Comparison of ENCODE assay signal across 8 cellular contexts in the genomic region with DNA sequence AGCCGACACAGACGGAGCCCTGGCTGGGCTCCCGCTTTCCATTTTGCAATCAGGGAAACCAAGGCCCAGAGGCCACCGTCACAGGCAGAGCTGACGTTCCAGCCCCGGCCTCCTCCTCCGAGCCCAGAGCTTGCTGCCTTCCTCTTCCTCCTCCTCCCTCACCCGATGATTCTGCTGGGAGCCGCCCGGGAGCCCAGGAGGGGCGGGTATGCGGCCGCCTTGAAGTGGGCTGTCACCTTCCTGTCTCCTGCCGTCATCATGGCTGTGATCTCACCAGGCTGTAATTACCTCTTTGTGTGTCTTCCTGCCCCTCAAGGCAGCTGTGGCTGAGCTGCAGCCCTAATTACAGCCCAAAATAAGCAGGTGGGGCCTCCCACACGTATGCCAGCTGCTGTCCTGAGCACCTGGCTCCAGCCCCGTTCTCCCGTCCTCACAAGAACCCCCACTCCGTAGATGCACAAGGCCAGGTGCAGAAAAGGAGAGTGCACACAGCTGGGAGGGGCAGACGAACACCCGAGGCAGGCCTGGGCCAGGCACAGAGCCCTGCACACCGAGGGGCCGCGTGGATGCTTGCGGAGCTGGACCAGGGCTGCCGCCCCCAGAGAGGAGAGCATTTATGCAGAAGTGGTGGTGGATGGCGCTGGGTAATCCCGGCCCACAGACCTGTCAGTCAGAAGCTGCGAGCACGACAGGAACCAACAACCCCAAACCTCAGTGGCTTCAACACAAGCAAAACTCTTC. TPM values are rescaled to one million over a fixed set of nuclear protein-coding genes. Genes with fewer than 3 reads are reported as not detected.
A peak's percentile ranks its signal among the peaks of the same experiment; 100 is the strongest.
DNase-seq lines count a peak whose midpoint lies in the region; ATAC-seq and TF ChIP-seq lines count a peak whose summit lies in the region.

No MANE protein-coding gene starts in this region.

- H3K27ac ChIP-seq in neuronal stem cell (replicated peaks; ENCODE audit: low read length) (peak overlapping the region; percentile 73), upper lobe of left lung (peak overlapping the region; percentile 70 to 84 (median 78))

- H3K27me3 Mint-ChIP-seq in effector memory CD8-positive, alpha-beta T cell: no peaks in the 10 kb centered on the region

- H3K4me1 ChIP-seq in neuronal stem cell (ENCODE audit: control insufficient read depth in 2 of 2, insufficient read depth in 1 of 2, low read depth in 1 of 2, low read length in 2 of 2): peaks cover 18 to 24% of the 10 kb centered on the region in 2 donors
- peaks cover 32 to 54% (median 38%) of the 10 kb centered on the region in 4 donors for H3K4me1 ChIP-seq in upper lobe of left lung

- H3K18ac ChIP-seq in neuronal stem cell (ENCODE audit: low read length): peak overlapping the region; percentile 86

- TF ChIP-seq POLR2A in upper lobe of left lung (IDR thresholded peaks at IDR 0.05): peak in 1 of 4 donors; percentile 20

- H3K36me3 ChIP-seq in GM06990 (ENCODE audit: control insufficient read depth, insufficient read depth, low read length) (no peaks in the 10 kb centered on the region; the same call in 1 of the 2 replicates), neuronal stem cell (replicated peaks in 1 of 2; ENCODE audit: control insufficient read depth in 2 of 2, insufficient read depth in 2 of 2, low read length in 2 of 2) (peaks cover 11 to 18% of the 10 kb centered on the region in 2 donors), upper lobe of left lung (peaks cover 0 to 7% (median 2%) of the 10 kb centered on the region in 4 donors)

- peak overlapping the region; percentile 61 for H3K23ac ChIP-seq in neuronal stem cell (ENCODE audit: low read depth, low read length, poor library complexity)

- H2BK5ac ChIP-seq in neuronal stem cell (ENCODE audit: low read length): peak overlapping the region; percentile 26

- no peak for TF ChIP-seq EP300 in upper lobe of left lung (IDR thresholded peaks at IDR 0.05)

- peaks cover 13% of the 10 kb centered on the region for H3K79me1 ChIP-seq in neuronal stem cell (ENCODE audit: low read depth, low read length)

- H2BK12ac ChIP-seq in neuronal stem cell (ENCODE audit: low read length): peak overlapping the region; percentile 24

- WGBS in neuronal stem cell (ENCODE audit: extremely low coverage in 2 of 2, insufficient read length in 2 of 2, insufficient replicate concordance in 1 of 2), 2 donors: no CpG with 5 or more reads among the region's 29 CpGs
- 32 to 50% methylated on average over 18 to 29 of the region's 29 CpGs for WGBS in upper lobe of left lung, 2 donors

- H3K14ac ChIP-seq in neuronal stem cell (ENCODE audit: low read length): no peak overlapping the region

- H3K9me3 ChIP-seq in neuronal stem cell (replicated peaks in 1 of 2; ENCODE audit: control insufficient read depth in 2 of 2, insufficient read depth in 1 of 2, low read depth in 1 of 2, low read length in 2 of 2): peaks cover 0 to 8% of the 10 kb centered on the region in 2 donors
- H3K9me3 ChIP-seq in upper lobe of left lung: no peaks in the 10 kb centered on the region

- H3K4me3 ChIP-seq in GM06990 (replicated peaks; ENCODE audit: low read depth, low read length) (peak overlapping the region; percentile 28; the same call in 1 of the 2 replicates), neuronal stem cell (ENCODE audit: low read length in 2 of 2) (no peak overlapping the region), upper lobe of left lung (peak overlapping the region in 3 of 4 donors; percentile 19 to 35 (median 34))

- DNase-seq in GM06990 (ENCODE audit: extremely low read depth, insufficient read length) (peak; percentile 72), NCI-H2227 (lab: John Stamatoyannopoulos, UW; ENCODE audit: unreplicated experiment) (peak; percentile 91), neuronal stem cell (ENCODE audit: low spot score) (no peak), upper lobe of left lung (peak; percentile 46 to 82), NCI-H446 (lab: John Stamatoyannopoulos, UW) (no peak), HuH-7 (ENCODE audit: low spot score) (no peak)
- peak; percentile 65 to 84 for DNase-seq in activated CD8-positive, alpha-beta memory T cell treated with anti-CD3 and anti-CD28 coated beads for 1 hour (ENCODE audit: extremely low read depth in 1 of 2, low read depth in 1 of 2)
- peak; percentile 85 to 89 (median 85) for DNase-seq in effector memory CD8-positive, alpha-beta T cell

- no peak overlapping the region for H3K9ac ChIP-seq in neuronal stem cell (ENCODE audit: low read depth, low read length, poor library complexity)

- H2BK15ac ChIP-seq in neuronal stem cell (ENCODE audit: low read length): no peak overlapping the region

- H2AFZ ChIP-seq in neuronal stem cell (ENCODE audit: low read length): no peak overlapping the region

- no peak overlapping the region for H2BK120ac ChIP-seq in neuronal stem cell (ENCODE audit: low read depth, low read length)

- no peak overlapping the region for H4K8ac ChIP-seq in neuronal stem cell (ENCODE audit: low read depth, low read length)

- H2AK5ac ChIP-seq in neuronal stem cell (ENCODE audit: low read depth, low read length): peak overlapping the region; percentile 10

- H3K36me3 Mint-ChIP-seq in effector memory CD8-positive, alpha-beta T cell (ENCODE audit: insufficient read depth): peaks cover 36% of the 10 kb centered on the region

- peak overlapping the region; percentile 38 for H3K4me2 ChIP-seq in neuronal stem cell (ENCODE audit: insufficient read depth, low read length, poor library complexity, severe bottlenecking)

- H3K27me3 ChIP-seq in GM06990 (replicated peaks; ENCODE audit: control insufficient read depth, insufficient read depth, low read length) (no peaks in the 10 kb centered on the region), neuronal stem cell (ENCODE audit: control insufficient read depth in 3 of 3, insufficient read depth in 3 of 3, low read depth in 1 of 3, low read length in 3 of 3) (peaks cover 0 to 2% (median 0%) of the 10 kb centered on the region in 3 experiments), upper lobe of left lung (no peaks in the 10 kb centered on the region)

- peak overlapping the region; percentile 97 to 99 for H3K27ac Mint-ChIP-seq in effector memory CD8-positive, alpha-beta T cell

- peaks cover 29 to 40% of the 10 kb centered on the region in 2 donors for H3K4me1 Mint-ChIP-seq in effector memory CD8-positive, alpha-beta T cell (ENCODE audit: low read depth in 2 of 2)

- no peak overlapping the region for H4K91ac ChIP-seq in neuronal stem cell (ENCODE audit: low read depth, low read length, poor library complexity)

- peak overlapping the region; percentile 89 for H3K4me3 Mint-ChIP-seq in effector memory CD8-positive, alpha-beta T cell

- no peaks in the 10 kb centered on the region for H3K9me3 Mint-ChIP-seq in effector memory CD8-positive, alpha-beta T cell

- H3K4ac ChIP-seq in neuronal stem cell (ENCODE audit: low read length): no peak overlapping the region

- ATAC-seq in effector memory CD8-positive, alpha-beta T cell (replicated peaks): peak; percentile 62
- no peak for ATAC-seq in upper lobe of left lung (ENCODE audit: low FRiP score in 2 of 2)

- no peak for TF ChIP-seq CTCF in GM06990 (IDR thresholded peaks at IDR 0.05; ENCODE audit: insufficient read depth, low read length, poor library complexity, severe bottlenecking)
- TF ChIP-seq CTCF in upper lobe of left lung (IDR thresholded peaks at IDR 0.05): no peak

RNA-seq across cellular contexts. Expression of a gene that starts 4.0 kb away (rescaled TPM):
- 6.3 TPM for polyA plus RNA-seq in neuronal stem cell (2013, experiment 1 of 2)
- 6.2 TPM for polyA plus RNA-seq in neuronal stem cell (2013, experiment 2 of 2)
- 10 to 100 TPM; 30.9 to 67.1 (median 40.1) TPM for total RNA-seq in upper lobe of left lung

RNA-seq across cellular contexts. Expression of a gene that starts 15.0 kb away (rescaled TPM):
- polyA plus RNA-seq in neuronal stem cell (2013, experiment 1 of 2): 0.89 TPM
- 0.91 TPM for polyA plus RNA-seq in neuronal stem cell (2013, experiment 2 of 2)
- total RNA-seq in upper lobe of left lung: 1 to 10 TPM in 2 of 6 donors, under 1 TPM in 2, not detected in 2; 0.63 to 3.1 (median 1.1) TPM

RNA-seq across cellular contexts. Expression of a gene that starts 20.3 kb away (rescaled TPM):
- 109 TPM for polyA plus RNA-seq in neuronal stem cell (2013, experiment 1 of 2)
- polyA plus RNA-seq in neuronal stem cell (2013, experiment 2 of 2): 105 TPM
- 100 to 1,000 TPM in 1 of 6 donors, 10 to 100 TPM in 5; 42.7 to 140 (median 52.4) TPM for total RNA-seq in upper lobe of left lung

RNA-seq across cellular contexts. Expression of a gene that starts 32.6 kb away (rescaled TPM):
- 0.04 TPM for polyA plus RNA-seq in neuronal stem cell (2013, experiment 1 of 2)
- polyA plus RNA-seq in neuronal stem cell (2013, experiment 2 of 2): 0.06 TPM
- total RNA-seq in upper lobe of left lung: 1 to 10 TPM in 4 of 6 donors, not detected in 2; 2.3 to 6.1 (median 3.8) TPM

RNA-seq across cellular contexts. Expression of a gene that starts 50.4 kb away (rescaled TPM):
- polyA plus RNA-seq in neuronal stem cell (2013, experiment 1 of 2): 29.6 TPM
- 28.3 TPM for polyA plus RNA-seq in neuronal stem cell (2013, experiment 2 of 2)
- total RNA-seq in upper lobe of left lung: 100 to 1,000 TPM in 1 of 6 donors, 10 to 100 TPM in 5; 10.5 to 104 (median 22.5) TPM

Comparison
In these comparisons a context has a peak if more than half of its experiments do, and no peak if none do; other contexts are left out.
1. DNase-seq: peak in GM06990 (single experiment), NCI-H2227 (single experiment), activated CD8-positive, alpha-beta memory T cell treated with anti-CD3 and anti-CD28 coated beads for 1 hour (2 of 2), effector memory CD8-positive, alpha-beta T cell (3 of 3) and upper lobe of left lung (2 of 2); none in neuronal stem cell (single experiment), NCI-H446 (0 of 2) and HuH-7 (single experiment).
2. H3K4me3 ChIP-seq: peak in GM06990 (single experiment) and upper lobe of left lung (3 of 4); none in neuronal stem cell (0 of 2).